ENCODE assay signal across 15 cellular contexts in the genomic region with DNA sequence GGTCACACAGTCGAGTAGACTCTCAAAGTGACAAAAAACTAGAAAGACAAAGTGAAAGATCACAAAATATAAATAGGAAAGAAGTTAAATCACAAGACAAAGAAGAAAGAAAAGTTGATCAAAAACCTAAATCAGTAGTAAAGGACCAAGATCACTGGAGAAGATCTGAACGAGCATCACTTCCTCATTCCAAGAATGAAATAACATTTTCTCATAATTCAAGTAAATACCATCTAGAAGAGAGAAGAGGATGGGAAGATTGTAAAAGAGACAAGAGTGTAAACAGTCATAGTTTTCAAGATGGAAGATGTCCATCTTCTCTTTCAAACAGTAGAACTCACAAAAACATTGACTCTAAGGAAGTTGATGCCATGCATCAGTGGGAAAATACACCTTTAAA. TPM values are rescaled to one million over a fixed set of nuclear protein-coding genes. Genes with fewer than 3 reads are reported as not detected.
DNase-seq lines count a peak whose midpoint lies in the region; ATAC-seq and TF ChIP-seq lines count a peak whose summit lies in the region.
"Had no signal": no experiment of that assay in that cellular context is flagged by ENCODE, and none has a peak within 500 bp of the region (broad histone marks: within the 10 kb centered on the region; RNA-seq: fewer than 3 reads in every experiment).

No MANE protein-coding gene starts in this region.

- TF ChIP-seq CTCF in coronary artery (IDR thresholded peaks at IDR 0.05) (no peak), RWPE1 (conservative IDR thresholded peaks at IDR 0.05; ENCODE audit: low read depth) (no peak)

- peak overlapping the region; percentile 77 for H3K27ac Mint-ChIP-seq in activated T-cell treated with anti-CD3 and anti-CD28 coated beads, Interleukin-2, amount 50 U/mL, for 72 hours
- peak overlapping the region; percentile 1 to 78 (median 46) for H3K27ac Mint-ChIP-seq in naive B cell
- H3K27ac Mint-ChIP-seq: progenitor cell of endocrine pancreas had no signal

- H3K36me3 Mint-ChIP-seq in activated T-cell treated with anti-CD3 and anti-CD28 coated beads, Interleukin-2, amount 50 U/mL, for 72 hours (ENCODE audit: insufficient read depth in 2 of 2) = peaks cover 30 to 60% of the 10 kb centered on the region in 2 donors
- peaks cover 26 to 34% of the 10 kb centered on the region in 2 donors for H3K36me3 Mint-ChIP-seq in naive B cell

- no peak for ATAC-seq in activated T-cell treated with anti-CD3 and anti-CD28 coated beads, Interleukin-2, amount 50 U/mL, for 72 hours (replicated peaks in 1 of 2)
- ATAC-seq in GM21717 (IDR thresholded peaks at IDR 0.05; ENCODE audit: unreplicated experiment) (peak; percentile 11), naive B cell (ENCODE audit: low read depth in 2 of 2) (peak in 1 of 2 donors; percentile 30)
- ATAC-seq: gastroesophageal sphincter, upper lobe of right lung had no signal

- peaks cover 44% of the 10 kb centered on the region for H3K36me3 ChIP-seq in effector memory CD4-positive, alpha-beta T cell (ENCODE audit: control insufficient read depth, insufficient read depth, low read length)

- in situ Hi-C loops in KBM-7 (cut with MboI; ENCODE audit: low pct_unique_long_range_greater_than_20kb, low sequenced_read_pairs) = no loop called here

- H3K9me3 ChIP-seq in effector memory CD4-positive, alpha-beta T cell (ENCODE audit: control insufficient read depth, low read length) = no peaks in the 10 kb centered on the region
- H3K9me3 ChIP-seq: gastroesophageal sphincter, upper lobe of right lung had no signal

- peaks cover 4% of the 10 kb centered on the region in 2 donors for H3K9me3 Mint-ChIP-seq in activated T-cell treated with anti-CD3 and anti-CD28 coated beads, Interleukin-2, amount 50 U/mL, for 72 hours
- peaks cover 0 to 4% (median 0%) of the 10 kb centered on the region in 7 donors for H3K9me3 Mint-ChIP-seq in naive B cell

- DNase-seq in activated T-cell treated with anti-CD3 and anti-CD28 coated beads, Interleukin-2, amount 50 U/mL, for 72 hours = no peak
- DNase-seq in activated T-cell treated with anti-CD3 and anti-CD28 coated beads, Interleukin-2, amount 50 U/mL, for 1 hour = no peak
- DNase-seq in KBM-7 (peak; percentile 28), naive B cell (no peak), coronary artery (ENCODE audit: low spot score) (no peak), RWPE1 (ENCODE audit: low spot score) (no peak)
- DNase-seq in effector memory CD4-positive, alpha-beta T cell = no peak
- DNase-seq: ACHN; activated CD4-positive, alpha-beta T cell treated with anti-CD3 and anti-CD28 coated beads for 4 hours; activated naive CD4-positive, alpha-beta T cell; upper lobe of right lung had no signal

- CTCF ChIA-PET in RWPE1 (lab: Yijun Ruan, JAX) = no interaction called here

- H3K27me3 Mint-ChIP-seq in activated T-cell treated with anti-CD3 and anti-CD28 coated beads, Interleukin-2, amount 50 U/mL, for 72 hours (ENCODE audit: low read depth) = no peaks in the 10 kb centered on the region
- H3K27me3 Mint-ChIP-seq in naive B cell = no peaks in the 10 kb centered on the region
- H3K27me3 Mint-ChIP-seq: progenitor cell of endocrine pancreas had no signal

- H3K27ac ChIP-seq in effector memory CD4-positive, alpha-beta T cell (ENCODE audit: insufficient read depth, low read length, poor library complexity, severe bottlenecking) = no peak overlapping the region
- no peak overlapping the region for H3K27ac ChIP-seq in coronary artery
- H3K27ac ChIP-seq in RWPE1 = no peak overlapping the region
- H3K27ac ChIP-seq: gastroesophageal sphincter, upper lobe of right lung had no signal

- no peak overlapping the region for H3K4me3 ChIP-seq in effector memory CD4-positive, alpha-beta T cell (ENCODE audit: insufficient read depth, low read depth, low read length, poor library complexity, severe bottlenecking)
- H3K4me3 ChIP-seq in coronary artery = no peak overlapping the region
- H3K4me3 ChIP-seq: gastroesophageal sphincter, upper lobe of right lung had no signal

- no peaks in the 10 kb centered on the region for H3K4me1 ChIP-seq in effector memory CD4-positive, alpha-beta T cell (ENCODE audit: control insufficient read depth, insufficient read depth, low read length, poor library complexity, severe bottlenecking)
- H3K4me1 ChIP-seq: gastroesophageal sphincter, upper lobe of right lung had no signal

- POLR2A ChIA-PET in RWPE1 (lab: Yijun Ruan, JAX; ENCODE audit: low non-redundant PET) = no interaction called here

- H3K4me3 Mint-ChIP-seq in activated T-cell treated with anti-CD3 and anti-CD28 coated beads, Interleukin-2, amount 50 U/mL, for 72 hours = peak overlapping the region in 1 of 2 donors; percentile 7
- peak overlapping the region in 6 of 8 donors; percentile 1 to 65 (median 8) for H3K4me3 Mint-ChIP-seq in naive B cell

- H3K27me3 ChIP-seq in effector memory CD4-positive, alpha-beta T cell (replicated peaks; ENCODE audit: control insufficient read depth, insufficient read depth, low read length, poor library complexity, severe bottlenecking) = no peaks in the 10 kb centered on the region
- H3K27me3 ChIP-seq: gastroesophageal sphincter, upper lobe of right lung had no signal

- H3K4me1 Mint-ChIP-seq in activated T-cell treated with anti-CD3 and anti-CD28 coated beads, Interleukin-2, amount 50 U/mL, for 72 hours (ENCODE audit: low read depth) = peaks cover 7% of the 10 kb centered on the region
- H3K4me1 Mint-ChIP-seq in naive B cell = peaks cover 11 to 21% (median 12%) of the 10 kb centered on the region in 3 donors

RNA-seq across cellular contexts. Expression of a gene that starts 31.6 kb away (rescaled TPM):
- not detected for total RNA-seq in activated T-cell treated with anti-CD3 and anti-CD28 coated beads, Interleukin-2, amount 50 U/mL, for 72 hours
- polyA plus RNA-seq in naive B cell (ENCODE audit: low read depth in 6 of 6) = not detected
- total RNA-seq: gastroesophageal sphincter, mononuclear cell, progenitor cell of endocrine pancreas, upper lobe of right lung had no signal

RNA-seq across cellular contexts. Expression of a gene that starts 33.0 kb away (rescaled TPM):
- total RNA-seq in activated T-cell treated with anti-CD3 and anti-CD28 coated beads, Interleukin-2, amount 50 U/mL, for 72 hours = 10 to 100 TPM; 27.2 to 36.1 TPM
- 10 to 100 TPM; 19.9 to 45.5 (median 33.2) TPM for polyA plus RNA-seq in naive B cell (ENCODE audit: low read depth in 6 of 6)

RNA-seq across cellular contexts. Expression of a gene that starts 43.1 kb away (rescaled TPM):
- 10 to 100 TPM; 41.0 to 48.2 TPM for total RNA-seq in activated T-cell treated with anti-CD3 and anti-CD28 coated beads, Interleukin-2, amount 50 U/mL, for 72 hours
- 1 to 10 TPM; 4.0 to 9.6 (median 5.9) TPM for polyA plus RNA-seq in naive B cell (ENCODE audit: low read depth in 6 of 6)
